Comparison of ENCODE assay signal across 8 cellular contexts in the genomic region with DNA sequence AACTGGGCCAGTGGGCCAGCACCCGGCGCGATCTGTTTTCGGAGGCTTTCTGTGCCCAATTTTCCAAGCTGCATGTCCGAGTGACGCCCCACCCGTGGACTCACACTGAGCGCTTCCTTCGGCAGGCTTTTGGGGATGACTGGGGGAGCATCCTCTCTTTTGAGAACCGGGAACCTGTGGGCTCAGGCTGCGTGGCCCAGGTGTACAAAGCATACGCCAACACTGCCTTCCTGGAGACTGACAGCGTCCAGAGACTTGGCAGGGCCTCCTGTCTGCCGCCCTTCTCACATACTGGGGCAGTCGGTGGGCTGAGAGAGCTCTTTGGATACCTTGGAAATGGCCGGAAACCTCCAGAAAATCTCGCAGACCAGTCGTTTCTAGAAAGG. TPM values are rescaled to one million over a fixed set of nuclear protein-coding genes. Genes with fewer than 3 reads are reported as not detected.
A peak's percentile ranks its signal among the peaks of the same experiment; 100 is the strongest.
DNase-seq lines count a peak whose midpoint lies in the region; ATAC-seq, FAIRE-seq and TF ChIP-seq lines count a peak whose summit lies in the region.

No MANE protein-coding gene starts in this region.

- H3K4me1 Mint-ChIP-seq in activated CD4-positive, alpha-beta memory T cell treated with anti-CD3 and anti-CD28 coated beads, Interleukin-2, amount 10 ng/mL, durations not matched to agents 7 days and 5 days = peaks cover 34% of the 10 kb centered on the region

- H3K9me3 Mint-ChIP-seq in activated CD4-positive, alpha-beta memory T cell treated with anti-CD3 and anti-CD28 coated beads, Interleukin-2, amount 10 ng/mL, durations not matched to agents 7 days and 5 days = no peaks in the 10 kb centered on the region

- WGBS in heart right ventricle, 2 donors = 27 to 37% methylated on average over 18 of the region's 18 CpGs

- H3K27ac ChIP-seq in heart right ventricle = peak overlapping the region in 8 of 10 donors; percentile 71 to 89 (median 85)

- H3K4me3 ChIP-seq in GM12875 (ENCODE audit: low read depth, low read length) (peak overlapping the region; percentile 73), heart right ventricle (peak overlapping the region; percentile 62 to 99 (median 78)), skeletal muscle satellite cell (ENCODE audit: low read length) (peak overlapping the region; percentile 92)

- no peak for TF ChIP-seq POLR2A in H54 (IDR thresholded peaks at IDR 0.05; ENCODE audit: low read depth, low read length)

- FAIRE-seq in H54 (lab: Jason Lieb, UNC) = no peak

- intact Hi-C loops in heart right ventricle (cut with DNase I) = loop anchor here in 4 of 10 donors (10.0 kb wide), 1 partner anchor 341 kb away; the partner anchor contains the start of gene MRPS33 (in 4 of the 4)

- H3K4me2 ChIP-seq in skeletal muscle satellite cell (ENCODE audit: low read length) = peak overlapping the region; percentile 97

- peak overlapping the region; percentile 80 for H3K4me3 Mint-ChIP-seq in activated CD4-positive, alpha-beta memory T cell treated with anti-CD3 and anti-CD28 coated beads, Interleukin-2, amount 10 ng/mL, durations not matched to agents 7 days and 5 days

- peak overlapping the region; percentile 74 for H3K9ac ChIP-seq in skeletal muscle satellite cell (ENCODE audit: low read depth, low read length)

- peaks cover 2% of the 10 kb centered on the region for H3K27me3 Mint-ChIP-seq in activated CD4-positive, alpha-beta memory T cell treated with anti-CD3 and anti-CD28 coated beads, Interleukin-2, amount 10 ng/mL, durations not matched to agents 7 days and 5 days

- H3K36me3 ChIP-seq in heart right ventricle (peaks cover 0 to 14% (median 0%) of the 10 kb centered on the region in 9 donors), skeletal muscle satellite cell (ENCODE audit: insufficient read depth, low read length) (no peaks in the 10 kb centered on the region)

- H3K27me3 ChIP-seq in heart right ventricle (no peaks in the 10 kb centered on the region), skeletal muscle satellite cell (ENCODE audit: control insufficient read depth, insufficient read depth, low read length) (peaks cover 5% of the 10 kb centered on the region)

- H3K27ac Mint-ChIP-seq in activated CD4-positive, alpha-beta memory T cell treated with anti-CD3 and anti-CD28 coated beads, Interleukin-2, amount 10 ng/mL, durations not matched to agents 7 days and 5 days = peak overlapping the region; percentile 75

- POLR2A ChIA-PET in activated CD4-positive, alpha-beta memory T cell treated with anti-CD3 and anti-CD28 coated beads, Interleukin-2, amount 10 ng/mL, durations not matched to agents 7 days and 5 days (lab: Charles Lee) = interaction anchor here (0.6 to 4.4 kb wide), 9 partner anchors 10 to 1186 kb away, joined by 3 to 35 read pairs (median 5); partner anchors contain the start of genes MRPS33 and NDUFB2

- H3K4me1 ChIP-seq in heart right ventricle (peaks cover 0 to 35% (median 33%) of the 10 kb centered on the region in 9 donors), skeletal muscle satellite cell (ENCODE audit: control insufficient read depth, insufficient read depth, low read length) (peaks cover 13% of the 10 kb centered on the region)

- H3K9me3 ChIP-seq in heart right ventricle = no peaks in the 10 kb centered on the region
- no peaks in the 10 kb centered on the region for H3K9me3 ChIP-seq in skeletal muscle satellite cell (replicated peaks; ENCODE audit: low read length)

- H3K36me3 Mint-ChIP-seq in activated CD4-positive, alpha-beta memory T cell treated with anti-CD3 and anti-CD28 coated beads, Interleukin-2, amount 10 ng/mL, durations not matched to agents 7 days and 5 days (ENCODE audit: low read depth) = peaks cover 8% of the 10 kb centered on the region

- no peak for TF ChIP-seq CTCF in GM12875 (IDR thresholded peaks at IDR 0.05; ENCODE audit: borderline replicate concordance, insufficient read depth, low read depth, low read length)
- TF ChIP-seq CTCF in heart right ventricle (IDR thresholded peaks at IDR 0.05) = no peak

- no peak for DNase-seq in activated CD4-positive, alpha-beta memory T cell treated with anti-CD3 and anti-CD28 coated beads, Interleukin-2, amount 10 ng/mL, durations not matched to agents 7 days and 5 days
- DNase-seq in heart right ventricle (no peak), Kasumi-1 (lab: John Stamatoyannopoulos, UW) (no peak), H54 (ENCODE audit: insufficient read length, low spot score) (no peak), NCI-H1694 treated with DMSO at 0.1 percent for 48 hours (lab: John Stamatoyannopoulos, UW) (no peak)

- peak; percentile 1 to 42 (median 21) for ATAC-seq in heart right ventricle
- ATAC-seq in HG03196 (IDR thresholded peaks at IDR 0.05; ENCODE audit: unreplicated experiment) = no peak

- CTCF ChIA-PET in activated CD4-positive, alpha-beta memory T cell treated with anti-CD3 and anti-CD28 coated beads, Interleukin-2, amount 10 ng/mL, durations not matched to agents 7 days and 5 days (lab: Charles Lee) = interaction anchor here (1.0 to 3.1 kb wide), 4 partner anchors 10 to 340 kb away, joined by 3 to 15 read pairs (median 4); partner anchors contain the start of genes MRPS33 and NDUFB2

RNA-seq across cellular contexts. Expression of gene ADCK2, which starts 1.0 kb away (rescaled TPM):
- 10 to 100 TPM; 23.4 to 23.9 TPM for total RNA-seq in activated CD4-positive, alpha-beta memory T cell treated with anti-CD3 and anti-CD28 coated beads, Interleukin-2, amount 10 ng/mL, durations not matched to agents 7 days and 5 days
- total RNA-seq in heart right ventricle = 10 to 100 TPM in 2 of 10 donors, 1 to 10 TPM in 8; 6.8 to 11.4 (median 8.2) TPM
- 10 to 100 TPM in 1 of 2 donors, 1 to 10 TPM in 1; 5.6 to 10.5 TPM for polyA plus RNA-seq in heart right ventricle
- total RNA-seq in skeletal muscle satellite cell (2012; rRNA removed) = 18.0 and 25.3 TPM in 2 replicates

RNA-seq across cellular contexts. Expression of gene NDUFB2, which starts 22.7 kb away (rescaled TPM):
- 100 to 1,000 TPM; 155 to 156 TPM for total RNA-seq in activated CD4-positive, alpha-beta memory T cell treated with anti-CD3 and anti-CD28 coated beads, Interleukin-2, amount 10 ng/mL, durations not matched to agents 7 days and 5 days
- 100 to 1,000 TPM; 526 to 798 (median 653) TPM for total RNA-seq in heart right ventricle
- 100 to 1,000 TPM; 211 to 876 TPM for polyA plus RNA-seq in heart right ventricle
- 103 and 111 TPM in 2 replicates for total RNA-seq in skeletal muscle satellite cell (2012; rRNA removed)

RNA-seq across cellular contexts. Expression of gene DENND2A, which starts 33.1 kb away (rescaled TPM):
- total RNA-seq in activated CD4-positive, alpha-beta memory T cell treated with anti-CD3 and anti-CD28 coated beads, Interleukin-2, amount 10 ng/mL, durations not matched to agents 7 days and 5 days = not detected
- total RNA-seq in heart right ventricle = 10 to 100 TPM in 5 of 10 donors, 1 to 10 TPM in 5; 6.9 to 16.9 (median 10.4) TPM
- polyA plus RNA-seq in heart right ventricle = 1 to 10 TPM; 3.8 to 9.2 TPM
- total RNA-seq in skeletal muscle satellite cell (2012; rRNA removed) = 0.51 and 2.0 TPM in 2 replicates

Comparison
In these comparisons a context has a peak if more than half of its experiments do, and no peak if none do; other contexts are left out.
1. RNA of gene DENND2A, which starts 33.1 kb away (total RNA-seq): 6.9 to 16.9 TPM in heart right ventricle; not detected in activated CD4-positive, alpha-beta memory T cell treated with anti-CD3 and anti-CD28 coated beads, Interleukin-2, amount 10 ng/mL, durations not matched to agents 7 days and 5 days; every median in the first group is over 4 times any median in the second.
2. Peak in every context shown above with its lines, with median percentiles within 50 percentile points of each other: H3K4me3 ChIP-seq.